Comparison of ENCODE assay signal across 19 cellular contexts in the genomic region with DNA sequence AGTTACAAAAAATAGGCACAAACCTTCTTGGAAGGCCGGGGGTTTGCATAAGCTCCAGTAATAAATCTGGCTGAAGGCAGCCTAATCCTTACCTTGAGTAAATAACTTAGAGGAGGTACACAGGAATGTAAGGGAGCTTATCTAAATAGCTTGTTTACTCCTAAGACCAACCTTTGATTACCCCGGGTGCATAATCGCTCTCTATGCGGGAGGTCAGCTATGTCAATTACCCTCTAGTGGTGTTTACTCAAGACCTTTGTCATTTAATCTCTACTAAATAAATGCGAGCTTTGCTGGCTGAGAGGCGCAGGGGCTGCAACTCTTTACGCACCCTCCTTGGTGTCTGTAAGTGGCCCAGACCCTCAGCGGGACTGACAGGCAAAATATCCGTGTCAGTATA. TPM values are rescaled to one million over a fixed set of nuclear protein-coding genes. Genes with fewer than 3 reads are reported as not detected.
A peak's percentile ranks its signal among the peaks of the same experiment; 100 is the strongest.
DNase-seq lines count a peak whose midpoint lies in the region; TF ChIP-seq lines count a peak whose summit lies in the region.
"Had no signal": no experiment of that assay in that cellular context is flagged by ENCODE, and none has a peak within 500 bp of the region (broad histone marks: within the 10 kb centered on the region; RNA-seq: fewer than 3 reads in every experiment).

No MANE protein-coding gene starts in this region.

- no peak overlapping the region for H2AFZ ChIP-seq in H9 (ENCODE audit: low read length)

- H3K18ac ChIP-seq in H9 (ENCODE audit: insufficient read length, low read depth, low read length): no peak overlapping the region

- no peak overlapping the region for H2AK5ac ChIP-seq in H9 (ENCODE audit: insufficient read length, low read length)

- peaks cover 0 to 9% (median 2%) of the 10 kb centered on the region in 3 experiments; a peak in 2 of 7 replicates for H3K36me3 Mint-ChIP-seq in H9 (ENCODE audit: insufficient read depth in 1 of 3, low read depth in 3 of 3)

- H3K4ac ChIP-seq in H9 (ENCODE audit: low read depth, low read length): no peak overlapping the region

- no peaks in the 10 kb centered on the region for H3K79me2 ChIP-seq in H9 (ENCODE audit: insufficient read depth, low read length)

- H2BK12ac ChIP-seq in H9 (ENCODE audit: insufficient read length, low read depth, low read length): no peak overlapping the region

- no peak overlapping the region for H3K14ac ChIP-seq in H9 (ENCODE audit: insufficient read depth, low read length)

- no peaks in the 10 kb centered on the region for H3K27me3 ChIP-seq in BLaER1
- H3K27me3 ChIP-seq in H9 (ENCODE audit: insufficient read depth, low read length): peaks cover 24% of the 10 kb centered on the region
- H3K27me3 ChIP-seq: SJCRH30 had no signal

- no peak overlapping the region for H2BK15ac ChIP-seq in H9 (ENCODE audit: low read depth, low read length)

- H3T11ph ChIP-seq in H9 (ENCODE audit: low read length): no peak overlapping the region

- H2BK20ac ChIP-seq in H9 (ENCODE audit: low read depth, low read length, poor library complexity, severe bottlenecking): no peak overlapping the region

- no peak overlapping the region for H3K4me2 ChIP-seq in BLaER1
- H3K4me2 ChIP-seq in H9 (ENCODE audit: insufficient read depth, insufficient read length, low read length): no peak overlapping the region

- no CpG with 5 or more reads among the region's 9 CpGs for WGBS in H9 (ENCODE audit: extremely low coverage, insufficient read length, low lambda C conversion rate)

- H3K4me3 ChIP-seq in BLaER1: peak overlapping the region; percentile 34; the same call in 1 of the 2 replicates
- H3K4me3 ChIP-seq: SJCRH30 had no signal

- H3K27ac ChIP-seq in BLaER1 (no peak overlapping the region), H9 (ENCODE audit: insufficient read length, low read depth, low read length) (no peak overlapping the region)
- H3K27ac ChIP-seq: SJCRH30 had no signal

- no peak overlapping the region for H4K91ac ChIP-seq in H9 (ENCODE audit: insufficient read length, low read depth, low read length)

- H4K20me1 ChIP-seq in BLaER1 (no peaks in the 10 kb centered on the region), H9 (ENCODE audit: control insufficient read depth, insufficient read depth, insufficient read length) (no peaks in the 10 kb centered on the region)

- H3K9me3 ChIP-seq in BLaER1: peaks cover 34% of the 10 kb centered on the region
- no peaks in the 10 kb centered on the region for H3K9me3 ChIP-seq in H9 (ENCODE audit: control insufficient read depth, low read depth, low read length)
- H3K9me3 ChIP-seq: SJCRH30 had no signal

- H4K8ac ChIP-seq in H9 (replicated peaks; ENCODE audit: insufficient read length, low read depth, low read length): no peak overlapping the region

- H3K4me1 Mint-ChIP-seq in H9: no peaks in the 10 kb centered on the region

- H2BK120ac ChIP-seq in H9 (ENCODE audit: low read depth, low read length, poor library complexity, severe bottlenecking): no peak overlapping the region

- H3K9me3 Mint-ChIP-seq in H9: peaks cover 36 to 49% of the 10 kb centered on the region in 2 experiments

- no peak overlapping the region for H3K23ac ChIP-seq in H9 (ENCODE audit: insufficient read length, low read depth, low read length)

- no peak overlapping the region for H3K56ac ChIP-seq in H9 (ENCODE audit: insufficient read length, low read depth, low read length)

- H3K27me3 Mint-ChIP-seq in H9 (ENCODE audit: low read depth): peaks cover 98% of the 10 kb centered on the region

- DNase-seq in H9 (peak; percentile 38), NCI-H69 (lab: John Stamatoyannopoulos, UW) (peak; percentile 1), iPS DF 4.7 (ENCODE audit: extremely low read depth, low spot score) (peak; percentile 36), NOMO-1 (lab: John Stamatoyannopoulos, UW; ENCODE audit: unreplicated experiment in 2 of 2) (no peak), kidney glomerular epithelial cell (lab: John Stamatoyannopoulos, UW) (no peak), occipital lobe (lab: John Stamatoyannopoulos, UW) (no peak)
- no peak for DNase-seq in activated CD4-positive, alpha-beta T cell treated with anti-CD3 and anti-CD28 coated beads for 4 hours
- DNase-seq: Calu3, DMS79 treated with DMSO at 0.1 percent for 48 hours, GF-D8, GOT3, NCI-H1092, NCI-H1694, NCI-H446 treated with DMSO at 0.1 percent for 48 hours, OCI-M1, RPMI8226, SJCRH30 had no signal

- H3K23me2 ChIP-seq in H9 (ENCODE audit: insufficient read length, low read depth, low read length, poor library complexity, severe bottlenecking): no peaks in the 10 kb centered on the region

- no peak overlapping the region for H3K27ac Mint-ChIP-seq in H9
- H3K27ac Mint-ChIP-seq: IgD-negative memory B cell had no signal

- H3K9ac ChIP-seq in BLaER1 (no peak overlapping the region), H9 (ENCODE audit: extremely low read depth, insufficient read length, low read length) (no peak overlapping the region)

- H2BK5ac ChIP-seq in H9 (ENCODE audit: insufficient read length, low read length): no peak overlapping the region

- H3K79me1 ChIP-seq in H9 (ENCODE audit: insufficient read depth, low read depth, low read length, poor library complexity, severe bottlenecking): no peaks in the 10 kb centered on the region

- 0 out of 2 replicates have a peak, but pooled peaks cover 11% of the 10 kb centered on the region for H3K4me1 ChIP-seq in BLaER1
- no peaks in the 10 kb centered on the region for H3K4me1 ChIP-seq in H9 (ENCODE audit: insufficient read depth, low read length)
- H3K4me1 ChIP-seq: SJCRH30 had no signal

- H3K36me3 ChIP-seq in BLaER1: peaks cover 3% of the 10 kb centered on the region; the same call in 1 of the 2 replicates
- H3K36me3 ChIP-seq: SJCRH30 had no signal

- TF ChIP-seq CTCF in H9 (conservative IDR thresholded peaks at IDR 0.05): no peak

- H4K5ac ChIP-seq in H9 (ENCODE audit: insufficient read length, low read depth, low read length): no peak overlapping the region

- H3K4me3 Mint-ChIP-seq in H9: no peak overlapping the region
- H3K4me3 Mint-ChIP-seq: IgD-negative memory B cell had no signal

RNA-seq across cellular contexts. Expression of a gene that starts 50.2 kb away (rescaled TPM):
- total RNA-seq in H9 (2021) (15.4 and 16.0 TPM in 2 replicates), occipital lobe (32.6 TPM)

Comparison
In these comparisons a context has a peak if more than half of its experiments do, and no peak if none do; other contexts are left out.
1. DNase-seq: peak in H9 (single experiment), NCI-H69 (single experiment) and iPS DF 4.7 (single experiment); none in activated CD4-positive, alpha-beta T cell treated with anti-CD3 and anti-CD28 coated beads for 4 hours (0 of 2), NOMO-1 (0 of 2), kidney glomerular epithelial cell (single experiment) and occipital lobe (single experiment).